ENCODE assay signal across 1 cellular context in the genomic region with DNA sequence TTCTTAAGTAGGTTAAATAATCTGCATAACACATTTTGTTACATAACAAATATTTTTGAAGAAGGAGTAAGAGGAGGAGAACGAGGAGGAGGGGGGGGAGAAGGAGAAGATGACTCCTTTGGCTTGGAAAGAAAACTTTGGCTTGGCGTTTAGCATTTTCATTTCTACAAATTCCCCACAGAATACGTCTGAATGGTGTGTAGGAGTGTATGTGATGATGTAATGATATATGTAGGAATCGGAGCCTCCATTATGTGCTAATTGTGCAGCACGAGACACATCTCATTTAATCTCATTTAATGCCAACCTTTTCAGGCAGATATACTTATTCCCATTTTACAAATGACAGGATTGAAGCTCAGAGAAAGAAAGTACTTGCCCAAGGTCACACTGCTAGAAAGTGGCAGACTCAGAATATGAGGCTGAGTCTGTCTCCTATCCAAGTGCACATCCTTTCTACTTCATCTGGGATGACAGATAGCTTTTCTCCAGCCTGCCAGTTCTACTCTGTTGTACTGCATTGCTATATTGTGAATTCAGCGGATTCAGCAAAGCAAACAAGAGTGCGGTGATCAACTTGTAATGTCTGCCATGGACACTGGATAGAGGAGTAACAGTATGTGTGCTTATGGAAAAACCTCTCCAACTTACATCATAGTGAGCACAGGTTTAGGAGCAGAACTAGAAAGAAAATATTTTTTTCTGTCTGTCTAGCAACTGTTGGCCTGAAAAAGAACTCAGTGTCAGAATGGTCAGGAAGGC.
TF ChIP-seq lines count a peak whose summit lies in the region.

No MANE protein-coding gene starts in this region.

TF ChIP-seq in HepG2, 621 proteins besides CTCF, POLR2A, EP300 and RAD21 (continued from another document):
- TF ChIP-seq, protein P1, sequence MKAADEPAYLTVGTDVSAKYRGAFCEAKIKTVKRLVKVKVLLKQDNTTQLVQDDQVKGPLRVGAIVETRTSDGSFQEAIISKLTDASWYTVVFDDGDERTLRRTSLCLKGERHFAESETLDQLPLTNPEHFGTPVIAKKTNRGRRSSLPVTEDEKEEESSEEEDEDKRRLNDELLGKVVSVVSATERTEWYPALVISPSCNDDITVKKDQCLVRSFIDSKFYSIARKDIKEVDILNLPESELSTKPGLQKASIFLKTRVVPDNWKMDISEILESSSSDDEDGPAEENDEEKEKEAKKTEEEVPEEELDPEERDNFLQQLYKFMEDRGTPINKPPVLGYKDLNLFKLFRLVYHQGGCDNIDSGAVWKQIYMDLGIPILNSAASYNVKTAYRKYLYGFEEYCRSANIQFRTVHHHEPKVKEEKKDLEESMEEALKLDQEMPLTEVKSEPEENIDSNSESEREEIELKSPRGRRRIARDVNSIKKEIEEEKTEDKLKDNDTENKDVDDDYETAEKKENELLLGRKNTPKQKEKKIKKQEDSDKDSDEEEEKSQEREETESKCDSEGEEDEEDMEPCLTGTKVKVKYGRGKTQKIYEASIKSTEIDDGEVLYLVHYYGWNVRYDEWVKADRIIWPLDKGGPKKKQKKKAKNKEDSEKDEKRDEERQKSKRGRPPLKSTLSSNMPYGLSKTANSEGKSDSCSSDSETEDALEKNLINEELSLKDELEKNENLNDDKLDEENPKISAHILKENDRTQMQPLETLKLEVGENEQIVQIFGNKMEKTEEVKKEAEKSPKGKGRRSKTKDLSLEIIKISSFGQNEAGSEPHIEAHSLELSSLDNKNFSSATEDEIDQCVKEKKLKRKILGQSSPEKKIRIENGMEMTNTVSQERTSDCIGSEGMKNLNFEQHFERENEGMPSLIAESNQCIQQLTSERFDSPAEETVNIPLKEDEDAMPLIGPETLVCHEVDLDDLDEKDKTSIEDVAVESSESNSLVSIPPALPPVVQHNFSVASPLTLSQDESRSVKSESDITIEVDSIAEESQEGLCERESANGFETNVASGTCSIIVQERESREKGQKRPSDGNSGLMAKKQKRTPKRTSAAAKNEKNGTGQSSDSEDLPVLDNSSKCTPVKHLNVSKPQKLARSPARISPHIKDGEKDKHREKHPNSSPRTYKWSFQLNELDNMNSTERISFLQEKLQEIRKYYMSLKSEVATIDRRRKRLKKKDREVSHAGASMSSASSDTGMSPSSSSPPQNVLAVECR (CRISPR knock-in tag; IDR thresholded peaks at IDR 0.05; ENCODE audit: borderline replicate concordance), result no peak
- no peak for TF ChIP-seq ZNF563 (CRISPR knock-in tag; IDR thresholded peaks at IDR 0.05)
- TF ChIP-seq MAFF (IDR thresholded peaks at IDR 0.05; ENCODE audit: low read depth, low read length), result peak; percentile 46; the same call in 1 of the 2 replicates
- TF ChIP-seq ZSCAN31 (CRISPR knock-in tag; IDR thresholded peaks at IDR 0.05; ENCODE audit: low read depth), result no peak
- TF ChIP-seq SUZ12 (IDR thresholded peaks at IDR 0.05; ENCODE audit: low read depth, low read length), result no peak
- TF ChIP-seq, protein P2, sequence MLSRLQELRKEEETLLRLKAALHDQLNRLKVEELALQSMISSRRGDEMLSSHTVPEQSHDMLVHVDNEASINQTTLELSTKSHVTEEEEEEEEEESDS (CRISPR knock-in tag; IDR thresholded peaks at IDR 0.05; ENCODE audit: borderline replicate concordance), result no peak
- TF ChIP-seq ZBTB8A (CRISPR knock-in tag; IDR thresholded peaks at IDR 0.05; ENCODE audit: borderline replicate concordance, low read depth), result no peak
- no peak for TF ChIP-seq NFE2 (CRISPR knock-in tag; IDR thresholded peaks at IDR 0.05)
- peak; percentile 39; the same call in 1 of the 2 replicates for TF ChIP-seq SRF (IDR thresholded peaks at IDR 0.05; ENCODE audit: low read depth, low read length)
- TF ChIP-seq NPAS2 (CRISPR knock-in tag; IDR thresholded peaks at IDR 0.05; ENCODE audit: borderline replicate concordance), result no peak
- peak; percentile 5 to 37; a peak in 1 of 4 replicates for TF ChIP-seq MAFK (conservative IDR thresholded peaks at IDR 0.05 in 1 of 2, IDR thresholded peaks at IDR 0.05 in 1 of 2; ENCODE audit: low read length in 2 of 2)
- no peak for TF ChIP-seq FOXA1 (IDR thresholded peaks at IDR 0.05)
- 0 out of 2 replicates have a peak, but pooled peaks have one; percentile 40 for TF ChIP-seq FOXA1 (CRISPR knock-in tag; IDR thresholded peaks at IDR 0.05)
- TF ChIP-seq ATF7 (IDR thresholded peaks at IDR 0.05), result peak; percentile 66; the same call in 1 of the 2 replicates
- no peak for TF ChIP-seq ATF7 (CRISPR knock-in tag; IDR thresholded peaks at IDR 0.05)
- TF ChIP-seq, protein P3, sequence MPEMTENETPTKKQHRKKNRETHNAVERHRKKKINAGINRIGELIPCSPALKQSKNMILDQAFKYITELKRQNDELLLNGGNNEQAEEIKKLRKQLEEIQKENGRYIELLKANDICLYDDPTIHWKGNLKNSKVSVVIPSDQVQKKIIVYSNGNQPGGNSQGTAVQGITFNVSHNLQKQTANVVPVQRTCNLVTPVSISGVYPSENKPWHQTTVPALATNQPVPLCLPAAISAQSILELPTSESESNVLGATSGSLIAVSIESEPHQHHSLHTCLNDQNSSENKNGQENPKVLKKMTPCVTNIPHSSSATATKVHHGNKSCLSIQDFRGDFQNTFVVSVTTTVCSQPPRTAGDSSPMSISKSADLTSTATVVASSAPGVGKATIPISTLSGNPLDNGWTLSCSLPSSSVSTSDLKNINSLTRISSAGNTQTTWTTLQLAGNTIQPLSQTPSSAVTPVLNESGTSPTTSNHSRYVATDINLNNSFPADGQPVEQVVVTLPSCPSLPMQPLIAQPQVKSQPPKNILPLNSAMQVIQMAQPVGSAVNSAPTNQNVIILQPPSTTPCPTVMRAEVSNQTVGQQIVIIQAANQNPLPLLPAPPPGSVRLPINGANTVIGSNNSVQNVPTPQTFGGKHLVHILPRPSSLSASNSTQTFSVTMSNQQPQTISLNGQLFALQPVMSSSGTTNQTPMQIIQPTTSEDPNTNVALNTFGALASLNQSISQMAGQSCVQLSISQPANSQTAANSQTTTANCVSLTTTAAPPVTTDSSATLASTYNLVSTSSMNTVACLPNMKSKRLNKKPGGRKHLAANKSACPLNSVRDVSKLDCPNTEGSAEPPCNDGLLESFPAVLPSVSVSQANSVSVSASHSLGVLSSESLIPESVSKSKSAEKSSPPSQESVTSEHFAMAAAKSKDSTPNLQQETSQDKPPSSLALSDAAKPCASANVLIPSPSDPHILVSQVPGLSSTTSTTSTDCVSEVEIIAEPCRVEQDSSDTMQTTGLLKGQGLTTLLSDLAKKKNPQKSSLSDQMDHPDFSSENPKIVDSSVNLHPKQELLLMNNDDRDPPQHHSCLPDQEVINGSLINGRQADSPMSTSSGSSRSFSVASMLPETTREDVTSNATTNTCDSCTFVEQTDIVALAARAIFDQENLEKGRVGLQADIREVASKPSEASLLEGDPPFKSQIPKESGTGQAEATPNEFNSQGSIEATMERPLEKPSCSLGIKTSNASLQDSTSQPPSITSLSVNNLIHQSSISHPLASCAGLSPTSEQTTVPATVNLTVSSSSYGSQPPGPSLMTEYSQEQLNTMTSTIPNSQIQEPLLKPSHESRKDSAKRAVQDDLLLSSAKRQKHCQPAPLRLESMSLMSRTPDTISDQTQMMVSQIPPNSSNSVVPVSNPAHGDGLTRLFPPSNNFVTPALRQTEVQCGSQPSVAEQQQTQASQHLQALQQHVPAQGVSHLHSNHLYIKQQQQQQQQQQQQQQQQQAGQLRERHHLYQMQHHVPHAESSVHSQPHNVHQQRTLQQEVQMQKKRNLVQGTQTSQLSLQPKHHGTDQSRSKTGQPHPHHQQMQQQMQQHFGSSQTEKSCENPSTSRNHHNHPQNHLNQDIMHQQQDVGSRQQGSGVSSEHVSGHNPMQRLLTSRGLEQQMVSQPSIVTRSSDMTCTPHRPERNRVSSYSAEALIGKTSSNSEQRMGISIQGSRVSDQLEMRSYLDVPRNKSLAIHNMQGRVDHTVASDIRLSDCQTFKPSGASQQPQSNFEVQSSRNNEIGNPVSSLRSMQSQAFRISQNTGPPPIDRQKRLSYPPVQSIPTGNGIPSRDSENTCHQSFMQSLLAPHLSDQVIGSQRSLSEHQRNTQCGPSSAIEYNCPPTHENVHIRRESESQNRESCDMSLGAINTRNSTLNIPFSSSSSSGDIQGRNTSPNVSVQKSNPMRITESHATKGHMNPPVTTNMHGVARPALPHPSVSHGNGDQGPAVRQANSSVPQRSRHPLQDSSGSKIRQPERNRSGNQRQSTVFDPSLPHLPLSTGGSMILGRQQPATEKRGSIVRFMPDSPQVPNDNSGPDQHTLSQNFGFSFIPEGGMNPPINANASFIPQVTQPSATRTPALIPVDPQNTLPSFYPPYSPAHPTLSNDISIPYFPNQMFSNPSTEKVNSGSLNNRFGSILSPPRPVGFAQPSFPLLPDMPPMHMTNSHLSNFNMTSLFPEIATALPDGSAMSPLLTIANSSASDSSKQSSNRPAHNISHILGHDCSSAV (CRISPR knock-in tag; IDR thresholded peaks at IDR 0.05; ENCODE audit: borderline replicate concordance), result no peak
TF ChIP-seq in HepG2: peak in this region for 5.
